ENCODE assay signal across 25 cellular contexts in genomic region chr10:2887391-2888070, GRCh38.
"Had no signal": no experiment of that assay in that cellular context is flagged by ENCODE, and none has a peak within 500 bp of the region (broad histone marks: within the 10 kb centered on the region; RNA-seq: fewer than 3 reads in every experiment).

No MANE protein-coding gene starts in this region.

- H3K27me3 ChIP-seq: esophagus muscularis mucosa, gastrocnemius medialis, testis, tibial nerve, upper lobe of right lung had no signal

- H3K4me1 ChIP-seq: esophagus muscularis mucosa, gastrocnemius medialis, left ventricle myocardium inferior, lower lobe of right lung, psoas muscle, sigmoid colon, testis, tibial nerve, upper lobe of right lung had no signal

- DNase-seq: cortex of kidney; dorsolateral prefrontal cortex; effector CD8-positive, alpha-beta T cell; gastrocnemius medialis; immature natural killer cell; kidney; left cardiac atrium; left ventricle myocardium inferior; lower lobe of right lung; psoas muscle; retina; sigmoid colon; stimulated activated CD4-positive, alpha-beta T cell treated with anti-CD3 and anti-CD28 coated beads, Interleukin-2, amount 100 ng/mL, for 24 hours; stimulated activated CD4-positive, alpha-beta T cell treated with anti-CD3 and anti-CD28 coated beads, Interleukin-4, amount 100 ng/mL, for 4 hours; stimulated activated naive B cell treated with anti-CD40 and anti-IgM and Interleukin-4, amounts not matched to agents 10 μg/mL and 1 μg/mL and 100 μg/mL, for 72 hours; stimulated activated naive CD8-positive, alpha-beta T cell treated with anti-CD3 and anti-CD28 coated beads, Interleukin-15, amount 100 ng/mL, for 72 hours; testis; upper lobe of right lung had no signal

- H3K27ac ChIP-seq: dorsolateral prefrontal cortex, epithelial cell of prostate, esophagus muscularis mucosa, gastrocnemius medialis, left ventricle myocardium inferior, lower lobe of right lung, psoas muscle, sigmoid colon, skin epidermis, testis, tibial nerve, upper lobe of right lung had no signal

- ATAC-seq: gastrocnemius medialis; left cardiac atrium; lower lobe of right lung; psoas muscle; stimulated activated naive B cell treated with anti-CD40 and anti-IgM and Interleukin-4, amounts not matched to agents 10 μg/mL and 1 μg/mL and 100 μg/mL, for 72 hours; stimulated activated naive CD8-positive, alpha-beta T cell treated with anti-CD3 and anti-CD28 coated beads, Interleukin-15, amount 100 ng/mL, for 72 hours; upper lobe of right lung had no signal

- H3K27ac Mint-ChIP-seq: immature natural killer cell; memory B cell; mesothelial cell of epicardium; nephron; stimulated activated naive B cell treated with anti-CD40 and anti-IgM and Interleukin-4, amounts not matched to agents 10 μg/mL and 1 μg/mL and 100 μg/mL, for 72 hours; stimulated activated naive CD8-positive, alpha-beta T cell treated with anti-CD3 and anti-CD28 coated beads, Interleukin-15, amount 100 ng/mL, for 72 hours had no signal

- H3K36me3 Mint-ChIP-seq: immature natural killer cell; memory B cell; mesothelial cell of epicardium; stimulated activated naive B cell treated with anti-CD40 and anti-IgM and Interleukin-4, amounts not matched to agents 10 μg/mL and 1 μg/mL and 100 μg/mL, for 72 hours had no signal

- H3K4me3 Mint-ChIP-seq: immature natural killer cell; memory B cell; mesothelial cell of epicardium; nephron; stimulated activated naive B cell treated with anti-CD40 and anti-IgM and Interleukin-4, amounts not matched to agents 10 μg/mL and 1 μg/mL and 100 μg/mL, for 72 hours; stimulated activated naive CD8-positive, alpha-beta T cell treated with anti-CD3 and anti-CD28 coated beads, Interleukin-15, amount 100 ng/mL, for 72 hours had no signal

- H3K36me3 ChIP-seq: esophagus muscularis mucosa, gastrocnemius medialis, left ventricle myocardium inferior, lower lobe of right lung, sigmoid colon, tibial nerve, upper lobe of right lung had no signal

- H3K4me1 Mint-ChIP-seq: stimulated activated naive CD8-positive, alpha-beta T cell treated with anti-CD3 and anti-CD28 coated beads, Interleukin-15, amount 100 ng/mL, for 72 hours had no signal

- H3K4me3 ChIP-seq: dorsolateral prefrontal cortex, esophagus muscularis mucosa, gastrocnemius medialis, left ventricle myocardium inferior, lower lobe of right lung, psoas muscle, sigmoid colon, skin epidermis, testis, tibial nerve, upper lobe of right lung had no signal

- H3K9me3 ChIP-seq: esophagus muscularis mucosa, gastrocnemius medialis, left ventricle myocardium inferior, lower lobe of right lung, psoas muscle, sigmoid colon, testis, tibial nerve, upper lobe of right lung had no signal

- H3K9me3 Mint-ChIP-seq: immature natural killer cell, mesothelial cell of epicardium, nephron had no signal
